ENCODE assay signal across 1 cellular context in genomic region chr2:85601771-85602475, GRCh38.
TF ChIP-seq lines count a peak whose summit lies in the region.

No MANE protein-coding gene starts in this region.

TF ChIP-seq in HepG2, 621 proteins besides CTCF, POLR2A, EP300 and RAD21 (continues in another document):
- no peak for TF ChIP-seq PPARG (CRISPR knock-in tag; conservative IDR thresholded peaks at IDR 0.05)
- TF ChIP-seq HDAC1 (CRISPR knock-in tag; IDR thresholded peaks at IDR 0.05), result no peak; the same call in none of the 2 replicates
- TF ChIP-seq ZNF260 (CRISPR knock-in tag; IDR thresholded peaks at IDR 0.05; ENCODE audit: borderline replicate concordance, low read depth), result no peak
- TF ChIP-seq LRRFIP1 (CRISPR knock-in tag; conservative IDR thresholded peaks at IDR 0.05), result no peak
- peak; percentile 53; the same call in 1 of the 2 replicates for TF ChIP-seq PRDM10 (CRISPR knock-in tag; IDR thresholded peaks at IDR 0.05; ENCODE audit: low read depth)
- peak; percentile 28; the same call in 1 of the 2 replicates for TF ChIP-seq ZNF747 (CRISPR knock-in tag; IDR thresholded peaks at IDR 0.05; ENCODE audit: borderline replicate concordance)
- no peak for TF ChIP-seq HINFP (CRISPR knock-in tag; IDR thresholded peaks at IDR 0.05; ENCODE audit: low read depth)
- TF ChIP-seq KDM4B (CRISPR knock-in tag; IDR thresholded peaks at IDR 0.05), result 0 out of 2 replicates have a peak, but pooled peaks have one; percentile 63
- TF ChIP-seq ZNF441 (CRISPR knock-in tag; IDR thresholded peaks at IDR 0.05; ENCODE audit: borderline replicate concordance), result peak; percentile 45; the same call in 1 of the 2 replicates
- 0 out of 2 replicates have a peak, but pooled peaks have one; percentile 38 for TF ChIP-seq ZNF431 (CRISPR knock-in tag; IDR thresholded peaks at IDR 0.05; ENCODE audit: borderline replicate concordance, low read depth)
- no peak for TF ChIP-seq ZNF10 (CRISPR knock-in tag; IDR thresholded peaks at IDR 0.05; ENCODE audit: borderline replicate concordance, low read depth)
- TF ChIP-seq, protein P1, sequence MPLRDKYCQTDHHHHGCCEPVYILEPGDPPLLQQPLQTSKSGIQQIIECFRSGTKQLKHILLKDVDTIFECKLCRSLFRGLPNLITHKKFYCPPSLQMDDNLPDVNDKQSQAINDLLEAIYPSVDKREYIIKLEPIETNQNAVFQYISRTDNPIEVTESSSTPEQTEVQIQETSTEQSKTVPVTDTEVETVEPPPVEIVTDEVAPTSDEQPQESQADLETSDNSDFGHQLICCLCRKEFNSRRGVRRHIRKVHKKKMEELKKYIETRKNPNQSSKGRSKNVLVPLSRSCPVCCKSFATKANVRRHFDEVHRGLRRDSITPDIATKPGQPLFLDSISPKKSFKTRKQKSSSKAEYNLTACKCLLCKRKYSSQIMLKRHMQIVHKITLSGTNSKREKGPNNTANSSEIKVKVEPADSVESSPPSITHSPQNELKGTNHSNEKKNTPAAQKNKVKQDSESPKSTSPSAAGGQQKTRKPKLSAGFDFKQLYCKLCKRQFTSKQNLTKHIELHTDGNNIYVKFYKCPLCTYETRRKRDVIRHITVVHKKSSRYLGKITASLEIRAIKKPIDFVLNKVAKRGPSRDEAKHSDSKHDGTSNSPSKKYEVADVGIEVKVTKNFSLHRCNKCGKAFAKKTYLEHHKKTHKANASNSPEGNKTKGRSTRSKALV (CRISPR knock-in tag; IDR thresholded peaks at IDR 0.05), result no peak; the same call in 1 of the 2 replicates
- TF ChIP-seq ZNF576 (CRISPR knock-in tag; IDR thresholded peaks at IDR 0.05), result no peak
- TF ChIP-seq ZNF34 (CRISPR knock-in tag; IDR thresholded peaks at IDR 0.05; ENCODE audit: borderline replicate concordance), result no peak
- TF ChIP-seq NFYB (CRISPR knock-in tag; IDR thresholded peaks at IDR 0.05), result 0 out of 2 replicates have a peak, but pooled peaks have one; percentile 17
- no peak; the same call in 1 of the 2 replicates for TF ChIP-seq DNMT1 (CRISPR knock-in tag; IDR thresholded peaks at IDR 0.05)
- TF ChIP-seq TERF1 (CRISPR knock-in tag; IDR thresholded peaks at IDR 0.05), result no peak
- TF ChIP-seq ZIK1 (CRISPR knock-in tag; IDR thresholded peaks at IDR 0.05; ENCODE audit: borderline replicate concordance, low read depth), result no peak
- TF ChIP-seq HNRNPK (IDR thresholded peaks at IDR 0.05; ENCODE audit: low read depth, low read length, poor library complexity, severe bottlenecking), result peak; percentile 57
- TF ChIP-seq ZNF326 (CRISPR knock-in tag; IDR thresholded peaks at IDR 0.05; ENCODE audit: borderline replicate concordance), result 0 out of 2 replicates have a peak, but pooled peaks have one; percentile 90
- TF ChIP-seq ZNF33A (CRISPR knock-in tag; IDR thresholded peaks at IDR 0.05; ENCODE audit: borderline replicate concordance), result no peak
- TF ChIP-seq, protein P2, sequence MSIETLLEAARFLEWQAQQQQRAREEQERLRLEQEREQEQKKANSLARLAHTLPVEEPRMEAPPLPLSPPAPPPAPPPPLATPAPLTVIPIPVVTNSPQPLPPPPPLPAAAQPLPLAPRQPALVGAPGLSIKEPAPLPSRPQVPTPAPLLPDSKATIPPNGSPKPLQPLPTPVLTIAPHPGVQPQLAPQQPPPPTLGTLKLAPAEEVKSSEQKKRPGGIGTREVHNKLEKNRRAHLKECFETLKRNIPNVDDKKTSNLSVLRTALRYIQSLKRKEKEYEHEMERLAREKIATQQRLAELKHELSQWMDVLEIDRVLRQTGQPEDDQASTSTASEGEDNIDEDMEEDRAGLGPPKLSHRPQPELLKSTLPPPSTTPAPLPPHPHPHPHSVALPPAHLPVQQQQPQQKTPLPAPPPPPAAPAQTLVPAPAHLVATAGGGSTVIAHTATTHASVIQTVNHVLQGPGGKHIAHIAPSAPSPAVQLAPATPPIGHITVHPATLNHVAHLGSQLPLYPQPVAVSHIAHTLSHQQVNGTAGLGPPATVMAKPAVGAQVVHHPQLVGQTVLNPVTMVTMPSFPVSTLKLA (IDR thresholded peaks at IDR 0.05), result no peak
- TF ChIP-seq JUNB (CRISPR knock-in tag; IDR thresholded peaks at IDR 0.05; ENCODE audit: borderline replicate concordance), result no peak
- TF ChIP-seq SALL2 (CRISPR knock-in tag; IDR thresholded peaks at IDR 0.05), result no peak
- 0 out of 2 replicates have a peak, but pooled peaks have one; percentile 15 for TF ChIP-seq ZNF230 (CRISPR knock-in tag; IDR thresholded peaks at IDR 0.05)
- TF ChIP-seq CAMTA2 (CRISPR knock-in tag; IDR thresholded peaks at IDR 0.05; ENCODE audit: borderline replicate concordance), result peak; percentile 11; the same call in 1 of the 2 replicates
- no peak for TF ChIP-seq NBN (conservative IDR thresholded peaks at IDR 0.05)
- no peak for TF ChIP-seq HIC2 (CRISPR knock-in tag; IDR thresholded peaks at IDR 0.05; ENCODE audit: low read depth)
- no peak; the same call in 1 of the 2 replicates for TF ChIP-seq RFX3 (CRISPR knock-in tag; IDR thresholded peaks at IDR 0.05)
- TF ChIP-seq, protein P3, sequence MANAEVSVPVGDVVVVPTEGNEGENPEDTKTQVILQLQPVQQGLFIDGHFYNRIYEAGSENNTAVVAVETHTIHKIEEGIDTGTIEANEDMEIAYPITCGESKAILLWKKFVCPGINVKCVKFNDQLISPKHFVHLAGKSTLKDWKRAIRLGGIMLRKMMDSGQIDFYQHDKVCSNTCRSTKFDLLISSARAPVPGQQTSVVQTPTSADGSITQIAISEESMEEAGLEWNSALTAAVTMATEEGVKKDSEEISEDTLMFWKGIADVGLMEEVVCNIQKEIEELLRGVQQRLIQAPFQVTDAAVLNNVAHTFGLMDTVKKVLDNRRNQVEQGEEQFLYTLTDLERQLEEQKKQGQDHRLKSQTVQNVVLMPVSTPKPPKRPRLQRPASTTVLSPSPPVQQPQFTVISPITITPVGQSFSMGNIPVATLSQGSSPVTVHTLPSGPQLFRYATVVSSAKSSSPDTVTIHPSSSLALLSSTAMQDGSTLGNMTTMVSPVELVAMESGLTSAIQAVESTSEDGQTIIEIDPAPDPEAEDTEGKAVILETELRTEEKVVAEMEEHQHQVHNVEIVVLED (CRISPR knock-in tag; IDR thresholded peaks at IDR 0.05; ENCODE audit: borderline replicate concordance), result no peak; the same call in 1 of the 2 replicates
- TF ChIP-seq NFIB (CRISPR knock-in tag; IDR thresholded peaks at IDR 0.05; ENCODE audit: borderline replicate concordance), result no peak
- no peak for TF ChIP-seq CCDC6 (CRISPR knock-in tag; IDR thresholded peaks at IDR 0.05)
- peak; percentile 21; the same call in 1 of the 2 replicates for TF ChIP-seq FOSL2 (CRISPR knock-in tag; IDR thresholded peaks at IDR 0.05)
- TF ChIP-seq ZNF749 (CRISPR knock-in tag; IDR thresholded peaks at IDR 0.05; ENCODE audit: borderline replicate concordance), result 0 out of 2 replicates have a peak, but pooled peaks have one; percentile 21
- no peak for TF ChIP-seq PRPF4 (IDR thresholded peaks at IDR 0.05; ENCODE audit: low read depth, low read length, poor library complexity, severe bottlenecking)
- TF ChIP-seq, protein P4, sequence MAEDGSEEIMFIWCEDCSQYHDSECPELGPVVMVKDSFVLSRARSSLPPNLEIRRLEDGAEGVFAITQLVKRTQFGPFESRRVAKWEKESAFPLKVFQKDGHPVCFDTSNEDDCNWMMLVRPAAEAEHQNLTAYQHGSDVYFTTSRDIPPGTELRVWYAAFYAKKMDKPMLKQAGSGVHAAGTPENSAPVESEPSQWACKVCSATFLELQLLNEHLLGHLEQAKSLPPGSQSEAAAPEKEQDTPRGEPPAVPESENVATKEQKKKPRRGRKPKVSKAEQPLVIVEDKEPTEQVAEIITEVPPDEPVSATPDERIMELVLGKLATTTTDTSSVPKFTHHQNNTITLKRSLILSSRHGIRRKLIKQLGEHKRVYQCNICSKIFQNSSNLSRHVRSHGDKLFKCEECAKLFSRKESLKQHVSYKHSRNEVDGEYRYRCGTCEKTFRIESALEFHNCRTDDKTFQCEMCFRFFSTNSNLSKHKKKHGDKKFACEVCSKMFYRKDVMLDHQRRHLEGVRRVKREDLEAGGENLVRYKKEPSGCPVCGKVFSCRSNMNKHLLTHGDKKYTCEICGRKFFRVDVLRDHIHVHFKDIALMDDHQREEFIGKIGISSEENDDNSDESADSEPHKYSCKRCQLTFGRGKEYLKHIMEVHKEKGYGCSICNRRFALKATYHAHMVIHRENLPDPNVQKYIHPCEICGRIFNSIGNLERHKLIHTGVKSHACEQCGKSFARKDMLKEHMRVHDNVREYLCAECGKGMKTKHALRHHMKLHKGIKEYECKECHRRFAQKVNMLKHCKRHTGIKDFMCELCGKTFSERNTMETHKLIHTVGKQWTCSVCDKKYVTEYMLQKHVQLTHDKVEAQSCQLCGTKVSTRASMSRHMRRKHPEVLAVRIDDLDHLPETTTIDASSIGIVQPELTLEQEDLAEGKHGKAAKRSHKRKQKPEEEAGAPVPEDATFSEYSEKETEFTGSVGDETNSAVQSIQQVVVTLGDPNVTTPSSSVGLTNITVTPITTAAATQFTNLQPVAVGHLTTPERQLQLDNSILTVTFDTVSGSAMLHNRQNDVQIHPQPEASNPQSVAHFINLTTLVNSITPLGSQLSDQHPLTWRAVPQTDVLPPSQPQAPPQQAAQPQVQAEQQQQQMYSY (CRISPR knock-in tag; IDR thresholded peaks at IDR 0.05), result no peak; the same call in 1 of the 2 replicates
- 0 out of 2 replicates have a peak, but pooled peaks have one; percentile 58 for TF ChIP-seq TOE1 (CRISPR knock-in tag; IDR thresholded peaks at IDR 0.05)
- TF ChIP-seq ZNF367 (CRISPR knock-in tag; IDR thresholded peaks at IDR 0.05; ENCODE audit: borderline replicate concordance), result no peak
